ENCODE assay signal across 28 cellular contexts in genomic region chr5:96616801-96617200, GRCh38.
"Had no signal": no experiment of that assay in that cellular context is flagged by ENCODE, and none has a peak within 500 bp of the region (broad histone marks: within the 10 kb centered on the region; RNA-seq: fewer than 3 reads in every experiment).

No MANE protein-coding gene starts in this region.

- H3K36me3 Mint-ChIP-seq: activated naive CD4-positive, alpha-beta T cell treated with anti-CD3 and anti-CD28 coated beads, Interleukin-2, amount 10 ng/mL, durations not matched to agents 7 days and 5 days; activated naive CD8-positive, alpha-beta T cell treated with anti-CD3 and anti-CD28 coated beads, Interleukin-2, amount 10 ng/mL, durations not matched to agents 7 days and 5 days; brain; naive B cell; type B pancreatic cell had no signal

- H3K9me3 ChIP-seq: ascending aorta, neutrophil, right lobe of liver, testis, uterus had no signal

- H3K9me3 Mint-ChIP-seq: activated naive CD8-positive, alpha-beta T cell treated with anti-CD3 and anti-CD28 coated beads, Interleukin-2, amount 10 ng/mL, durations not matched to agents 7 days and 5 days; type B pancreatic cell had no signal

- H3K4me3 ChIP-seq: ascending aorta, heart right ventricle, left ventricle myocardium inferior, lung, right lobe of liver, testis, uterus had no signal

- H3K4me1 ChIP-seq: testis, uterus had no signal

- H3K27ac ChIP-seq: ascending aorta, heart right ventricle, left ventricle myocardium inferior, neutrophil, right lobe of liver, testis, uterus, VCaP had no signal

- H3K4me3 Mint-ChIP-seq: activated naive CD4-positive, alpha-beta T cell treated with anti-CD3 and anti-CD28 coated beads, Interleukin-2, amount 10 ng/mL, durations not matched to agents 7 days and 5 days; activated naive CD8-positive, alpha-beta T cell treated with anti-CD3 and anti-CD28 coated beads, Interleukin-2, amount 10 ng/mL, durations not matched to agents 7 days and 5 days; activated T-cell treated with anti-CD3 and anti-CD28 coated beads, Interleukin-2, amount 50 U/mL, for 24 hours; brain; dendritic cell treated with granulocyte-macrophage colony-stimulating factor and Interleukin-4, amounts not matched to agents 40 ng/mL and 50 ng/mL, for 4 days; naive B cell; nephron progenitor cell; type B pancreatic cell had no signal

- H3K4me1 Mint-ChIP-seq: nephron progenitor cell had no signal

- H3K27me3 ChIP-seq: ascending aorta, heart right ventricle, right lobe of liver, testis, uterus had no signal

- H3K27me3 Mint-ChIP-seq: type B pancreatic cell had no signal

- ATAC-seq: heart right ventricle; right lobe of liver; stimulated activated naive CD8-positive, alpha-beta T cell treated with anti-CD3 and anti-CD28 coated beads, Interleukin-15, Interleukin-2, amounts not matched to agents 100 U/mL and 50 U/mL, for 24 hours had no signal

- DNase-seq: activated CD4-positive, alpha-beta T cell treated with anti-CD3 and anti-CD28 coated beads for 4 hours; activated CD4-positive, alpha-beta T cell treated with anti-CD3 and anti-CD28 coated beads, Interleukin-2, amount 50 U/mL, for 4 hours; activated CD8-positive, alpha-beta memory T cell treated with anti-CD3 and anti-CD28 coated beads, Interleukin-2, amount 50 U/mL, for 4 hours; activated gamma-delta T cell; activated naive CD4-positive, alpha-beta T cell treated with anti-CD3 and anti-CD28 coated beads, Interleukin-2, amount 10 ng/mL, durations not matched to agents 7 days and 5 days; activated naive CD8-positive, alpha-beta T cell treated with anti-CD3 and anti-CD28 coated beads, Interleukin-2, amount 10 ng/mL, durations not matched to agents 7 days and 5 days; activated T-cell treated with anti-CD3 and anti-CD28 coated beads, Interleukin-2, amount 50 U/mL, for 24 hours; caudate nucleus; erythroblast; foreskin fibroblast; heart right ventricle; left ventricle myocardium inferior; naive B cell; nephron progenitor cell; right lobe of liver; stimulated activated CD4-positive, alpha-beta T cell treated with anti-CD3 and anti-CD28 coated beads, Interleukin-12 subunit alpha, Interleukin-12 subunit beta, amount 100 ng/mL, for 4 hours; stimulated activated CD4-positive, alpha-beta T cell treated with anti-CD3 and anti-CD28 coated beads, Interleukin-4, amount 100 ng/mL, for 1 hour; stimulated activated naive CD8-positive, alpha-beta T cell treated with anti-CD3 and anti-CD28 coated beads, Interleukin-15, Interleukin-2, amounts not matched to agents 100 U/mL and 50 U/mL, for 24 hours; testis; uterus had no signal

- H3K36me3 ChIP-seq: ascending aorta, heart right ventricle, left ventricle myocardium inferior, neutrophil, right lobe of liver, uterus had no signal

- H3K27ac Mint-ChIP-seq: activated naive CD4-positive, alpha-beta T cell treated with anti-CD3 and anti-CD28 coated beads, Interleukin-2, amount 10 ng/mL, durations not matched to agents 7 days and 5 days; activated naive CD8-positive, alpha-beta T cell treated with anti-CD3 and anti-CD28 coated beads, Interleukin-2, amount 10 ng/mL, durations not matched to agents 7 days and 5 days; activated T-cell treated with anti-CD3 and anti-CD28 coated beads, Interleukin-2, amount 50 U/mL, for 24 hours; brain; dendritic cell treated with granulocyte-macrophage colony-stimulating factor and Interleukin-4, amounts not matched to agents 40 ng/mL and 50 ng/mL, for 4 days; nephron progenitor cell; progenitor cell of endocrine pancreas; type B pancreatic cell had no signal
